ENCODE assay signal across 8 cellular contexts in genomic region chr12:66132408-66132807, GRCh38. TPM values are rescaled to one million over a fixed set of nuclear protein-coding genes. Genes with fewer than 3 reads are reported as not detected.
DNase-seq lines count a peak whose midpoint lies in the region; ATAC-seq and TF ChIP-seq lines count a peak whose summit lies in the region.

No MANE protein-coding gene starts in this region.

- ATAC-seq in HG02840 (IDR thresholded peaks at IDR 0.05; ENCODE audit: low FRiP score, unreplicated experiment) (no peak), HG03039 (IDR thresholded peaks at IDR 0.05; ENCODE audit: unreplicated experiment) (no peak)

- TF ChIP-seq EP300 in Ishikawa (IDR thresholded peaks at IDR 0.05; ENCODE audit: borderline replicate concordance): peak; percentile 35; the same call in 1 of the 2 replicates

- no peak; the same call in 1 of the 2 replicates for TF ChIP-seq RAD21 in Ishikawa (IDR thresholded peaks at IDR 0.05; ENCODE audit: low read depth)

- DNase-seq in Daoy (ENCODE audit: low read depth) (peak; percentile 78), astrocyte of the hippocampus (ENCODE audit: low read depth, low spot score) (peak; percentile 67), myocyte (ENCODE audit: low read depth) (peak; percentile 27), NAMALWA (ENCODE audit: low spot score) (no peak), NCI-H345 (lab: John Stamatoyannopoulos, UW) (no peak)

TF ChIP-seq in Ishikawa, 13 proteins besides CTCF, POLR2A, EP300 and RAD21:
- no peak for TF ChIP-seq USF1 (IDR thresholded peaks at IDR 0.05)
- TF ChIP-seq MAX (IDR thresholded peaks at IDR 0.05): peak; percentile 26; the same call in 1 of the 2 replicates
- peak; percentile 57; the same call in 1 of the 2 replicates for TF ChIP-seq TCF12 (IDR thresholded peaks at IDR 0.05; ENCODE audit: low read depth)
- TF ChIP-seq TEAD4 (IDR thresholded peaks at IDR 0.05): peak; percentile 87
- no peak for TF ChIP-seq CEBPB (IDR thresholded peaks at IDR 0.05)
- TF ChIP-seq YY1 (IDR thresholded peaks at IDR 0.05; ENCODE audit: low read depth): peak; percentile 55; the same call in 1 of the 2 replicates

RNA-seq across cellular contexts. Expression of gene LLPH, which starts 1.9 kb away (rescaled TPM):
- total RNA-seq in Daoy (2014; rRNA removed; shearing (Covaris generic)): 17.0 and 36.6 TPM in 2 replicates
- 16.2 and 19.0 TPM in 2 replicates for total RNA-seq in myocyte
- polyA plus RNA-seq in myocyte (2012): 17.7 TPM

RNA-seq across cellular contexts. Expression of gene TMBIM4, which starts 37.4 kb away (rescaled TPM):
- 130 and 135 TPM in 2 replicates for total RNA-seq in Daoy (2014; rRNA removed; shearing (Covaris generic))
- 95.8 and 115 TPM in 2 replicates for total RNA-seq in myocyte
- polyA plus RNA-seq in myocyte (2012): 83.9 TPM

RNA-seq across cellular contexts. Expression of gene IRAK3, which starts 56.6 kb away (rescaled TPM):
- total RNA-seq in Daoy (2014; rRNA removed; shearing (Covaris generic)): 0.09 and 0.17 TPM in 2 replicates
- total RNA-seq in myocyte: 0.32 TPM in 1 of 2 replicates, not detected in the other
- polyA plus RNA-seq in myocyte (2012): 0.04 TPM

Comparison
In these comparisons a context has a peak if more than half of its experiments do, and no peak if none do; other contexts are left out.
1. DNase-seq: peak in Daoy (single experiment), astrocyte of the hippocampus (single experiment) and myocyte (single experiment); none in NAMALWA (single experiment) and NCI-H345 (single experiment).